Comparison of ENCODE assay signal across 34 cellular contexts in genomic region chrX:24293412-24293811, GRCh38. TPM values are rescaled to one million over a fixed set of nuclear protein-coding genes. Genes with fewer than 3 reads are reported as not detected.
"Had no signal": no experiment of that assay in that cellular context is flagged by ENCODE, and none has a peak within 500 bp of the region (broad histone marks: within the 10 kb centered on the region; RNA-seq: fewer than 3 reads in every experiment).

No MANE protein-coding gene starts in this region.

- H3K4me3 Mint-ChIP-seq: activated B cell treated with CpG ODN at 0.5 μM for 24 hours; activated CD4-positive, alpha-beta memory T cell treated with anti-CD3 and anti-CD28 coated beads, Interleukin-2, amount 10 ng/mL, durations not matched to agents 7 days and 5 days; activated CD8-positive, alpha-beta memory T cell treated with anti-CD3 and anti-CD28 coated beads, Interleukin-2, amount 10 ng/mL, durations not matched to agents 7 days and 5 days; activated naive CD4-positive, alpha-beta T cell treated with anti-CD3 and anti-CD28 coated beads, Interleukin-2, amount 10 ng/mL, durations not matched to agents 7 days and 5 days; activated naive CD8-positive, alpha-beta T cell; activated naive CD8-positive, alpha-beta T cell treated with anti-CD3 and anti-CD28 coated beads, Interleukin-2, amount 50 U/mL, for 24 hours; brain; T-helper 1 cell treated with Interleukin-12 subunit alpha and Interleukin-12 subunit beta and Interleukin-4 antibody, amounts not matched to agents 30 μg/mL and 1 μg/mL, for 36 hours had no signal

- H3K9me3 Mint-ChIP-seq: activated B cell treated with CpG ODN at 0.5 μM for 24 hours; activated CD4-positive, alpha-beta memory T cell treated with anti-CD3 and anti-CD28 coated beads, Interleukin-2, amount 10 ng/mL, durations not matched to agents 7 days and 5 days; activated naive CD4-positive, alpha-beta T cell treated with anti-CD3 and anti-CD28 coated beads, Interleukin-2, amount 10 ng/mL, durations not matched to agents 7 days and 5 days; activated naive CD8-positive, alpha-beta T cell treated with anti-CD3 and anti-CD28 coated beads, Interleukin-2, amount 50 U/mL, for 24 hours; T-helper 1 cell treated with Interleukin-12 subunit alpha and Interleukin-12 subunit beta and Interleukin-4 antibody, amounts not matched to agents 30 μg/mL and 1 μg/mL, for 36 hours had no signal

- H3K27ac Mint-ChIP-seq: activated B cell treated with CpG ODN at 0.5 μM for 24 hours; activated CD4-positive, alpha-beta memory T cell treated with anti-CD3 and anti-CD28 coated beads, Interleukin-2, amount 10 ng/mL, durations not matched to agents 7 days and 5 days; activated CD8-positive, alpha-beta memory T cell treated with anti-CD3 and anti-CD28 coated beads, Interleukin-2, amount 10 ng/mL, durations not matched to agents 7 days and 5 days; activated naive CD4-positive, alpha-beta T cell treated with anti-CD3 and anti-CD28 coated beads, Interleukin-2, amount 10 ng/mL, durations not matched to agents 7 days and 5 days; activated naive CD8-positive, alpha-beta T cell; activated naive CD8-positive, alpha-beta T cell treated with anti-CD3 and anti-CD28 coated beads, Interleukin-2, amount 50 U/mL, for 24 hours; brain; T-helper 1 cell treated with Interleukin-12 subunit alpha and Interleukin-12 subunit beta and Interleukin-4 antibody, amounts not matched to agents 30 μg/mL and 1 μg/mL, for 36 hours had no signal

- ATAC-seq: activated CD8-positive, alpha-beta memory T cell treated with anti-CD3 and anti-CD28 coated beads, Interleukin-2, amount 10 ng/mL, durations not matched to agents 7 days and 5 days; activated naive CD8-positive, alpha-beta T cell treated with anti-CD3 and anti-CD28 coated beads, Interleukin-2, amount 50 U/mL, for 24 hours; Panc1 had no signal

- H3K27me3 ChIP-seq: MG63, SJCRH30 had no signal

- H3K4me1 Mint-ChIP-seq: activated B cell treated with CpG ODN at 0.5 μM for 24 hours; activated CD4-positive, alpha-beta memory T cell treated with anti-CD3 and anti-CD28 coated beads, Interleukin-2, amount 10 ng/mL, durations not matched to agents 7 days and 5 days; activated CD8-positive, alpha-beta memory T cell treated with anti-CD3 and anti-CD28 coated beads, Interleukin-2, amount 10 ng/mL, durations not matched to agents 7 days and 5 days; activated naive CD4-positive, alpha-beta T cell treated with anti-CD3 and anti-CD28 coated beads, Interleukin-2, amount 10 ng/mL, durations not matched to agents 7 days and 5 days; activated naive CD8-positive, alpha-beta T cell treated with anti-CD3 and anti-CD28 coated beads, Interleukin-2, amount 50 U/mL, for 24 hours had no signal

- H3K27me3 Mint-ChIP-seq: activated naive CD8-positive, alpha-beta T cell; activated naive CD8-positive, alpha-beta T cell treated with anti-CD3 and anti-CD28 coated beads, Interleukin-2, amount 50 U/mL, for 24 hours; brain had no signal

- H3K9me3 ChIP-seq: MG63, SJCRH30 had no signal

- FAIRE-seq: bronchial epithelial cell had no signal

- H3K27ac ChIP-seq: SJCRH30, SK-N-MC, VCaP had no signal

- DNase-seq: activated B cell treated with CpG ODN at 0.5 μM for 24 hours; activated CD4-positive, alpha-beta memory T cell treated with anti-CD3 and anti-CD28 coated beads, Interleukin-2, amount 10 ng/mL, durations not matched to agents 7 days and 5 days; activated CD4-positive, alpha-beta T cell treated with anti-CD3 and anti-CD28 coated beads for 48 hours; activated CD4-positive, CD25-positive, alpha-beta regulatory T cell treated with anti-CD3 and anti-CD28 coated beads, Interleukin-2, amount 50 U/mL, for 72 hours; activated CD8-positive, alpha-beta memory T cell treated with anti-CD3 and anti-CD28 coated beads for 24 hours; activated CD8-positive, alpha-beta memory T cell treated with anti-CD3 and anti-CD28 coated beads, Interleukin-2, amount 10 ng/mL, durations not matched to agents 7 days and 5 days; activated CD8-positive, alpha-beta memory T cell treated with anti-CD3 and anti-CD28 coated beads, Interleukin-2, amount 50 U/mL, for 48 hours; activated effector memory CD4-positive, alpha-beta T cell treated with Interleukin-2 at 50 U/mL for 16 hours; activated naive CD4-positive, alpha-beta T cell treated with anti-CD3 and anti-CD28 coated beads, Interleukin-2, amount 10 ng/mL, durations not matched to agents 7 days and 5 days; activated naive CD8-positive, alpha-beta T cell treated with anti-CD3 and anti-CD28 coated beads, Interleukin-2, amount 50 U/mL, for 24 hours; activated T-cell treated with anti-CD3 and anti-CD28 coated beads, Interleukin-2, amount 50 U/mL, for 48 hours; anterior cingulate cortex; Karpas-422; KBM-7; MG63; NCI-H1048; NCI-H1105 treated with DMSO at 0.1 percent for 48 hours; NCI-H1436; NCI-H1694; NCI-H1930; NCI-H2081 treated with DMSO at 0.1 percent for 48 hours; NCI-H345; NCI-H524 treated with DMSO at 0.1 percent for 48 hours; SHP77; SJCRH30; T-helper 9 cell had no signal

- H3K36me3 Mint-ChIP-seq: activated CD8-positive, alpha-beta memory T cell treated with anti-CD3 and anti-CD28 coated beads, Interleukin-2, amount 10 ng/mL, durations not matched to agents 7 days and 5 days; activated naive CD4-positive, alpha-beta T cell treated with anti-CD3 and anti-CD28 coated beads, Interleukin-2, amount 10 ng/mL, durations not matched to agents 7 days and 5 days; activated naive CD8-positive, alpha-beta T cell; brain had no signal

- H3K36me3 ChIP-seq: MG63, SJCRH30 had no signal

- H3K4me3 ChIP-seq: MG63, SJCRH30, SK-N-MC had no signal

RNA-seq across cellular contexts. Expression of gene SUPT20HL2, which starts 20.5 kb away (rescaled TPM):
- total RNA-seq: activated B cell treated with CpG ODN at 0.5 μM for 24 hours; activated CD4-positive, alpha-beta memory T cell treated with anti-CD3 and anti-CD28 coated beads, Interleukin-2, amount 10 ng/mL, durations not matched to agents 7 days and 5 days; activated CD8-positive, alpha-beta memory T cell treated with anti-CD3 and anti-CD28 coated beads, Interleukin-2, amount 10 ng/mL, durations not matched to agents 7 days and 5 days; bronchial epithelial cell; NCI-H460 had no signal
